Comparison of ENCODE assay signal across 8 cellular contexts in genomic region chr2:74421248-74421870, GRCh38. TPM values are rescaled to one million over a fixed set of nuclear protein-coding genes. Genes with fewer than 3 reads are reported as not detected.
DNase-seq lines count a peak whose midpoint lies in the region; ATAC-seq and TF ChIP-seq lines count a peak whose summit lies in the region.

C2orf81 (minus strand) TSS chr2:74421619; CDS start chr2:74421560, 59 bp downstream.
A gene with protein sequence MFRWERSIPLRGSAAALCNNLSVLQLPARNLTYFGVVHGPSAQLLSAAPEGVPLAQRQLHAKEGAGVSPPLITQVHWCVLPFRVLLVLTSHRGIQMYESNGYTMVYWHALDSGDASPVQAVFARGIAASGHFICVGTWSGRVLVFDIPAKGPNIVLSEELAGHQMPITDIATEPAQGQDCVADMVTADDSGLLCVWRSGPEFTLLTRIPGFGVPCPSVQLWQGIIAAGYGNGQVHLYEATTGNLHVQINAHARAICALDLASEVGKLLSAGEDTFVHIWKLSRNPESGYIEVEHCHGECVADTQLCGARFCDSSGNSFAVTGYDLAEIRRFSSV (plus strand): TSS chr2:74421730. CDS start chr2:74422154, 424 bp downstream.

- H3K4me3 ChIP-seq in PC-9 (peak within 1 kb of the TSS; percentile 67), esophagus muscularis mucosa (peak within 1 kb of the TSS; percentile 66 to 81 (median 66))

- CTCF ChIA-PET in PC-9 (lab: Charles Lee): interaction anchor here (1.1 kb wide), 1 partner anchor 413 kb away, joined by 3 read pairs; no protein-coding TSS in a partner anchor

- H3K4me2 ChIP-seq in PC-9: peak within 1 kb of the TSS; percentile 83

- no peaks in the 10 kb centered on the region for H3K9me2 ChIP-seq in PC-9 (ENCODE audit: insufficient read depth)

- peaks cover 6% of the 10 kb centered on the region for H3K36me3 Mint-ChIP-seq in activated T-cell treated with anti-CD3 and anti-CD28 coated beads, Interleukin-2, amount 50 U/mL, for 4 hours (ENCODE audit: insufficient read depth)
- no peaks in the 10 kb centered on the region for H3K36me3 Mint-ChIP-seq in naive B cell
- peaks cover 21% of the 10 kb centered on the region for H3K36me3 Mint-ChIP-seq in stimulated activated memory B cell treated with anti-CD40 and anti-IgM and Interleukin-4, amounts not matched to agents 10 μg/mL and 1 μg/mL and 100 μg/mL, for 72 hours

- POLR2A ChIA-PET in PC-9 (lab: Charles Lee; ENCODE audit: unreplicated experiment): interaction anchor here (0.5 kb wide), 1 partner anchor 43 kb away, joined by 13 read pairs; no protein-coding TSS in a partner anchor

- H2AFZ ChIP-seq in PC-9: peak within 1 kb of the TSS; percentile 84

- peaks cover 9% of the 10 kb centered on the region for H3K4me1 ChIP-seq in PC-9 (replicated peaks; ENCODE audit: insufficient read depth)
- H3K4me1 ChIP-seq in esophagus muscularis mucosa: peaks cover 13 to 20% (median 16%) of the 10 kb centered on the region in 4 donors

- in situ Hi-C loops in KBM-7 (cut with MboI; ENCODE audit: low pct_unique_long_range_greater_than_20kb, low sequenced_read_pairs): no loop called here

- H3K4me3 Mint-ChIP-seq in activated T-cell treated with anti-CD3 and anti-CD28 coated beads, Interleukin-2, amount 50 U/mL, for 4 hours: peak within 1 kb of the TSS; percentile 91
- peak within 1 kb of the TSS; percentile 94 to 100 (median 98) for H3K4me3 Mint-ChIP-seq in naive B cell
- peak within 1 kb of the TSS; percentile 96 for H3K4me3 Mint-ChIP-seq in stimulated activated memory B cell treated with anti-CD40 and anti-IgM and Interleukin-4, amounts not matched to agents 10 μg/mL and 1 μg/mL and 100 μg/mL, for 72 hours

- no peaks in the 10 kb centered on the region for H3K9me3 Mint-ChIP-seq in activated T-cell treated with anti-CD3 and anti-CD28 coated beads, Interleukin-2, amount 50 U/mL, for 4 hours
- H3K9me3 Mint-ChIP-seq in naive B cell: no peaks in the 10 kb centered on the region
- no peaks in the 10 kb centered on the region for H3K9me3 Mint-ChIP-seq in stimulated activated memory B cell treated with anti-CD40 and anti-IgM and Interleukin-4, amounts not matched to agents 10 μg/mL and 1 μg/mL and 100 μg/mL, for 72 hours

- H3K27me3 ChIP-seq in PC-9 (ENCODE audit: insufficient read depth, low read depth) (no peaks in the 10 kb centered on the region), esophagus muscularis mucosa (no peaks in the 10 kb centered on the region)

- no peak for TF ChIP-seq POLR2A in esophagus muscularis mucosa (IDR thresholded peaks at IDR 0.05; ENCODE audit: low read depth)

- TF ChIP-seq CTCF in PC-9 (conservative IDR thresholded peaks at IDR 0.05) (no peak), esophagus muscularis mucosa (IDR thresholded peaks at IDR 0.05) (no peak)

- H4K20me1 ChIP-seq in PC-9 (ENCODE audit: insufficient read depth): no peaks in the 10 kb centered on the region

- H3K9me3 ChIP-seq in PC-9 (ENCODE audit: insufficient read depth, low read depth) (no peaks in the 10 kb centered on the region), esophagus muscularis mucosa (no peaks in the 10 kb centered on the region)

- H3K27ac ChIP-seq in PC-9 (peak within 1 kb of the TSS; percentile 40), esophagus muscularis mucosa (replicated peaks in 1 of 4) (peak within 1 kb of the TSS; percentile 67 to 82 (median 74))

- intact Hi-C loops in PC-9 (cut with micrococcal nuclease; ENCODE audit: unreplicated experiment): loop anchor here (1.0 kb wide), 1 partner anchor 29 kb away; no protein-coding TSS in a partner anchor
- intact Hi-C loops in esophagus muscularis mucosa (cut with DNase I): no loop called here

- H3K36me3 ChIP-seq in PC-9 (ENCODE audit: low read depth): no peaks in the 10 kb centered on the region
- peaks cover 0 to 15% (median 14%) of the 10 kb centered on the region in 4 donors for H3K36me3 ChIP-seq in esophagus muscularis mucosa

- TF ChIP-seq EP300 in esophagus muscularis mucosa (IDR thresholded peaks at IDR 0.05): no peak

- BruUV-seq in PC-9 (replicated peaks; lab: Mats Ljungman, UMichigan): no TSS peak

- peaks cover 41% of the 10 kb centered on the region; the same call in 1 of the 2 replicates for H3F3A ChIP-seq in PC-9 (ENCODE audit: insufficient read depth, low read depth)

- WGBS in esophagus muscularis mucosa: 0% methylated on average over 11 of the region's 56 CpGs

- H3K27me3 Mint-ChIP-seq in activated T-cell treated with anti-CD3 and anti-CD28 coated beads, Interleukin-2, amount 50 U/mL, for 4 hours (ENCODE audit: low read depth): no peaks in the 10 kb centered on the region
- H3K27me3 Mint-ChIP-seq in naive B cell: no peaks in the 10 kb centered on the region
- H3K27me3 Mint-ChIP-seq in stimulated activated memory B cell treated with anti-CD40 and anti-IgM and Interleukin-4, amounts not matched to agents 10 μg/mL and 1 μg/mL and 100 μg/mL, for 72 hours: no peaks in the 10 kb centered on the region

- DNase-seq in DMS53 (lab: John Stamatoyannopoulos, UW) (peak; percentile 99), KBM-7 (peak; percentile 93), PC-9 (peak; percentile 78 to 93), esophagus muscularis mucosa (ENCODE audit: extremely low spot score) (peak; percentile 94), naive B cell (peak; percentile 97)
- DNase-seq in activated T-cell treated with anti-CD3 and anti-CD28 coated beads, Interleukin-2, amount 50 U/mL, for 4 hours: peak; percentile 92

- H3K27ac Mint-ChIP-seq in naive B cell: peak within 1 kb of the TSS; percentile 95 to 100 (median 100)
- peak within 1 kb of the TSS; percentile 89 for H3K27ac Mint-ChIP-seq in stimulated activated memory B cell treated with anti-CD40 and anti-IgM and Interleukin-4, amounts not matched to agents 10 μg/mL and 1 μg/mL and 100 μg/mL, for 72 hours

- no peaks in the 10 kb centered on the region for H3K79me2 ChIP-seq in PC-9 (ENCODE audit: low read depth)

- peaks cover 26% of the 10 kb centered on the region for H3K4me1 Mint-ChIP-seq in activated T-cell treated with anti-CD3 and anti-CD28 coated beads, Interleukin-2, amount 50 U/mL, for 4 hours (ENCODE audit: low read depth)
- peaks cover 29 to 63% (median 37%) of the 10 kb centered on the region in 3 donors for H3K4me1 Mint-ChIP-seq in naive B cell
- H3K4me1 Mint-ChIP-seq in stimulated activated memory B cell treated with anti-CD40 and anti-IgM and Interleukin-4, amounts not matched to agents 10 μg/mL and 1 μg/mL and 100 μg/mL, for 72 hours: peaks cover 51% of the 10 kb centered on the region

- ATAC-seq in GM21723 (IDR thresholded peaks at IDR 0.05; ENCODE audit: unreplicated experiment) (peak; percentile 93), naive B cell (ENCODE audit: low read depth in 2 of 2) (peak; percentile 87 to 88)
- ATAC-seq in activated T-cell treated with anti-CD3 and anti-CD28 coated beads, Interleukin-2, amount 50 U/mL, for 4 hours: peak; percentile 98
- ATAC-seq in stimulated activated memory B cell treated with anti-CD40 and anti-IgM and Interleukin-4, amounts not matched to agents 10 μg/mL and 1 μg/mL and 100 μg/mL, for 72 hours: peak; percentile 98

RNA-seq across cellular contexts. Expression of gene C2orf81, which starts in this region (rescaled TPM):
- total RNA-seq in PC-9 (2021) (9.8 and 12.0 TPM in 2 replicates), esophagus muscularis mucosa (1 to 10 TPM in 3 of 4 donors, under 1 TPM in 1; 0.66 to 4.6 (median 3.2) TPM)
- total RNA-seq in activated T-cell treated with anti-CD3 and anti-CD28 coated beads, Interleukin-2, amount 50 U/mL, for 4 hours: 1 to 10 TPM; 1.3 to 1.4 (median 1.4) TPM
- 1 to 10 TPM; 3.7 to 8.8 (median 7.6) TPM for polyA plus RNA-seq in naive B cell (ENCODE audit: low read depth in 6 of 6)

RNA-seq across cellular contexts. Expression of the second gene that starts in this region (rescaled TPM):
- 46.7 and 53.0 TPM in 2 replicates for total RNA-seq in PC-9 (2021)
- total RNA-seq in activated T-cell treated with anti-CD3 and anti-CD28 coated beads, Interleukin-2, amount 50 U/mL, for 4 hours: 10 to 100 TPM; 29.1 to 32.1 (median 31.3) TPM
- total RNA-seq in esophagus muscularis mucosa: 10 to 100 TPM in 2 of 4 donors, 1 to 10 TPM in 2; 7.6 to 14.6 (median 11.9) TPM
- polyA plus RNA-seq in naive B cell (ENCODE audit: low read depth in 6 of 6): 10 to 100 TPM; 40.8 to 79.4 (median 47.8) TPM

Comparison
In these comparisons a context has a peak if more than half of its experiments do, and no peak if none do; other contexts are left out.
1. Peak in every context shown above with its lines: DNase-seq, ATAC-seq, H3K4me3 ChIP-seq and H3K27ac ChIP-seq.